ENCODE assay signal across 12 cellular contexts in genomic region chr4:65954416-65954815, GRCh38.
DNase-seq lines count a peak whose midpoint lies in the region; ATAC-seq and TF ChIP-seq lines count a peak whose summit lies in the region.
"Had no signal": no experiment of that assay in that cellular context is flagged by ENCODE, and none has a peak within 500 bp of the region (broad histone marks: within the 10 kb centered on the region; RNA-seq: fewer than 3 reads in every experiment).

No MANE protein-coding gene starts in this region.

- H3K27ac ChIP-seq in RWPE1 (no peak overlapping the region), left ventricle myocardium inferior (replicated peaks) (no peak overlapping the region), aorta (ENCODE audit: low read depth in 1 of 2, low read length in 2 of 2) (no peak overlapping the region)

- 86 to 88% methylated on average over 1 of the region's 1 CpG for WGBS in aorta, 2 donors

- intact Hi-C loops in left ventricle myocardium inferior (cut with micrococcal nuclease) (no loop called here), aorta (cut with DNase I) (no loop called here)

- H3K27me3 ChIP-seq in left ventricle myocardium inferior (ENCODE audit: low read depth), result no peaks in the 10 kb centered on the region
- H3K27me3 ChIP-seq in aorta (ENCODE audit: control insufficient read depth in 1 of 2, insufficient read depth in 2 of 2, low read length in 1 of 2), result no peaks in the 10 kb centered on the region

- ATAC-seq in aorta (ENCODE audit: low FRiP score), result no peak

- H3K9me3 ChIP-seq in left ventricle myocardium inferior (replicated peaks), result peaks cover 13% of the 10 kb centered on the region
- H3K9me3 ChIP-seq in aorta (ENCODE audit: control insufficient read depth, low read length), result no peaks in the 10 kb centered on the region
- H3K9me3 ChIP-seq: Caco-2 had no signal

- POLR2A ChIA-PET in RWPE1 (lab: Yijun Ruan, JAX; ENCODE audit: low non-redundant PET), result no interaction called here

- H3K36me3 ChIP-seq in left ventricle myocardium inferior, result no peaks in the 10 kb centered on the region
- no peaks in the 10 kb centered on the region for H3K36me3 ChIP-seq in aorta (ENCODE audit: control insufficient read depth in 1 of 2, insufficient read depth in 2 of 2, low read length in 1 of 2)

- H3K4me1 ChIP-seq in left ventricle myocardium inferior, result no peaks in the 10 kb centered on the region
- H3K4me1 ChIP-seq in aorta (ENCODE audit: control insufficient read depth in 1 of 2, insufficient read depth in 2 of 2, low read length in 2 of 2), result no peaks in the 10 kb centered on the region
- H3K4me1 ChIP-seq: Caco-2 had no signal

- no peak overlapping the region for H3K4me3 ChIP-seq in epithelial cell of esophagus (ENCODE audit: low read length)
- H3K4me3 ChIP-seq in left ventricle myocardium inferior, result no peak overlapping the region
- H3K4me3 ChIP-seq in aorta (ENCODE audit: low read length in 2 of 2), result no peak overlapping the region

- in situ Hi-C loops in G401 (cut with HindIII; ENCODE audit: low sequenced_read_pairs), result no loop called here

- peak; percentile 12 for DNase-seq in DMS53 treated with DMSO at 0.1 percent for 48 hours (lab: John Stamatoyannopoulos, UW; ENCODE audit: unreplicated experiment)
- DNase-seq in RWPE1 (ENCODE audit: low spot score), result peak; percentile 0
- peak; percentile 36 for DNase-seq in epithelial cell of esophagus (ENCODE audit: low read depth)
- DNase-seq in activated T-cell treated with anti-CD3 and anti-CD28 coated beads, Interleukin-2, amount 50 U/mL, for 48 hours, result no peak
- no peak for DNase-seq in G401 (ENCODE audit: low spot score)
- no peak for DNase-seq in left ventricle myocardium inferior
- DNase-seq in aorta, result no peak
- DNase-seq: Caco-2; CD8-positive, alpha-beta memory T cell; GDM1; GOT3; H9 had no signal

- CTCF ChIA-PET in RWPE1 (lab: Yijun Ruan, JAX), result no interaction called here

- no peak for TF ChIP-seq CTCF in RWPE1 (conservative IDR thresholded peaks at IDR 0.05; ENCODE audit: low read depth)
- no peak for TF ChIP-seq CTCF in epithelial cell of esophagus (IDR thresholded peaks at IDR 0.05; ENCODE audit: insufficient read depth, low read depth, low read length, missing control alignments)
- TF ChIP-seq CTCF in left ventricle myocardium inferior (IDR thresholded peaks at IDR 0.05; ENCODE audit: borderline replicate concordance), result no peak

Comparison
In these comparisons a context has a peak if more than half of its experiments do, and no peak if none do; other contexts are left out.
1. DNase-seq: peak in DMS53 treated with DMSO at 0.1 percent for 48 hours (single experiment), RWPE1 (single experiment) and epithelial cell of esophagus (single experiment); none in activated T-cell treated with anti-CD3 and anti-CD28 coated beads, Interleukin-2, amount 50 U/mL, for 48 hours (0 of 2), G401 (single experiment), left ventricle myocardium inferior (single experiment) and aorta (0 of 2).